ENCODE assay signal across 7 cellular contexts in the genomic region with DNA sequence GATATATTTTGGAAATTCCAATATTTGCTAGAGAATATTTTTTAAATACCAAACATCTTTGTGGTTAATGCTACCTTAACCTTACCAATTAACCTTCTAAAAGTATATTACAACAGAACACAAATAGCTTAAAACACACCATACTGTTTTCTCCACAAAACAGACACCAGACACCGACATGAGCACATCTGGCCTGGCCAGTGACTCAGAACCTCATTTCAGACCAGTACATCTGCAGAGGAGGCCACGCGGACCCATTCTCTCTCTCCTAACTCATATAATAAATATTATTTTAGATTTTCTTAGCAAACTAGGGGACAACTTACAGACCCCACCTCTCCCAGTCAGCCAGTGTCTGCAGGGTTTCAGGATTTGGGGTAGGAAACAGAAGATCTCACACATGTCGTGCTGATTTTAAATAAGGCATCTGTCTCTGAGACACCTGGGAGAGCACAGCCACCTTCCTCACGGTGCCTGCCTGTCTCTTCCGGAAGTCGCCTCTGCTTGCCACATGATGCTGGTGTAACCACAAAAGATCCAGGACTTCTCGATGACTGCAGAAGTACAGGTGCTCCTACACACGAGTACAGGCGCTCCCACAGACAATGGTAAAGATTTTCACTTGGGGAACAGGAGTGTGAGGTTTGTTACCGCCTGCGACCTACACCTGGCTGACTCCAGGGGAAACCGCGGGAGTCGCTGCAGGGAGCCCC. TPM values are rescaled to one million over a fixed set of nuclear protein-coding genes. Genes with fewer than 3 reads are reported as not detected.
DNase-seq lines count a peak whose midpoint lies in the region; ATAC-seq and TF ChIP-seq lines count a peak whose summit lies in the region.

No MANE protein-coding gene starts in this region.

- TF ChIP-seq CTCF in HL-60 (IDR thresholded peaks at IDR 0.05; ENCODE audit: insufficient read depth, low read length), result no peak
- no peak for TF ChIP-seq CTCF in prostate gland (IDR thresholded peaks at IDR 0.05)

- no peaks in the 10 kb centered on the region for H3K27me3 ChIP-seq in HL-60 (ENCODE audit: insufficient read depth, poor library complexity, severe bottlenecking)
- no peaks in the 10 kb centered on the region for H3K27me3 ChIP-seq in H7 (ENCODE audit: control insufficient read depth, insufficient read depth, low read length)
- no peaks in the 10 kb centered on the region for H3K27me3 ChIP-seq in prostate gland (replicated peaks; ENCODE audit: insufficient read depth)

- no peak overlapping the region for H3K4me3 Mint-ChIP-seq in activated naive CD4-positive, alpha-beta T cell treated with anti-CD3 and anti-CD28 coated beads, Interleukin-2, amount 10 ng/mL, durations not matched to agents 7 days and 5 days
- H3K4me3 Mint-ChIP-seq in stimulated activated effector memory CD8-positive, alpha-beta T cell treated with anti-CD3 and anti-CD28 coated beads, Interleukin-12 subunit alpha, Interleukin-12 subunit beta, amount 100 ng/mL, for 72 hours, result no peak overlapping the region

- H3K9me3 ChIP-seq in prostate gland, result no peaks in the 10 kb centered on the region

- CTCF ChIA-PET in activated naive CD4-positive, alpha-beta T cell treated with anti-CD3 and anti-CD28 coated beads, Interleukin-2, amount 10 ng/mL, durations not matched to agents 7 days and 5 days (lab: Charles Lee), result no interaction called here

- intact Hi-C loops in prostate gland (cut with DNase I), result no loop called here

- TF ChIP-seq POLR2A in prostate gland (IDR thresholded peaks at IDR 0.05), result no peak

- H3K4me3 ChIP-seq in HL-60 (replicated peaks; ENCODE audit: insufficient read depth, low read length) (no peak overlapping the region), H7 (ENCODE audit: insufficient read depth, low read depth, low read length) (no peak overlapping the region), prostate gland (no peak overlapping the region)

- DNase-seq in HL-60 (ENCODE audit: low read depth in 1 of 2, low spot score in 1 of 2), result peak; percentile 51 to 83
- peak; percentile 74 for DNase-seq in activated naive CD4-positive, alpha-beta T cell treated with anti-CD3 and anti-CD28 coated beads, Interleukin-2, amount 10 ng/mL, durations not matched to agents 7 days and 5 days
- DNase-seq in stimulated activated effector memory CD8-positive, alpha-beta T cell treated with anti-CD3 and anti-CD28 coated beads, Interleukin-12 subunit alpha, Interleukin-12 subunit beta, amount 100 ng/mL, for 72 hours (ENCODE audit: low spot score in 2 of 2), result no peak
- no peak for DNase-seq in H7
- DNase-seq in prostate gland (ENCODE audit: low spot score), result no peak
- no peak for DNase-seq in GM19238 (ENCODE audit: insufficient read length, low spot score)

- peak; percentile 65 for ATAC-seq in GM19438 (IDR thresholded peaks at IDR 0.05; ENCODE audit: low read depth, unreplicated experiment)
- peak; percentile 59 for ATAC-seq in stimulated activated effector memory CD8-positive, alpha-beta T cell treated with anti-CD3 and anti-CD28 coated beads, Interleukin-12 subunit alpha, Interleukin-12 subunit beta, amount 100 ng/mL, for 72 hours

- no peaks in the 10 kb centered on the region for H3K4me1 ChIP-seq in prostate gland (replicated peaks)

- H3K27ac ChIP-seq in HL-60 (replicated peaks), result peak overlapping the region; percentile 87
- no peak overlapping the region for H3K27ac ChIP-seq in prostate gland

- peaks cover 45% of the 10 kb centered on the region for H3K36me3 Mint-ChIP-seq in activated naive CD4-positive, alpha-beta T cell treated with anti-CD3 and anti-CD28 coated beads, Interleukin-2, amount 10 ng/mL, durations not matched to agents 7 days and 5 days
- peaks cover 81% of the 10 kb centered on the region for H3K36me3 Mint-ChIP-seq in stimulated activated effector memory CD8-positive, alpha-beta T cell treated with anti-CD3 and anti-CD28 coated beads, Interleukin-12 subunit alpha, Interleukin-12 subunit beta, amount 100 ng/mL, for 72 hours

- H3K36me3 ChIP-seq in H7 (replicated peaks; ENCODE audit: control insufficient read depth, insufficient read depth, low read length) (peaks cover 19% of the 10 kb centered on the region), prostate gland (peaks cover 6 to 21% of the 10 kb centered on the region in 2 donors)

- no peaks in the 10 kb centered on the region for H3K27me3 Mint-ChIP-seq in activated naive CD4-positive, alpha-beta T cell treated with anti-CD3 and anti-CD28 coated beads, Interleukin-2, amount 10 ng/mL, durations not matched to agents 7 days and 5 days

- H3K27ac Mint-ChIP-seq in activated naive CD4-positive, alpha-beta T cell treated with anti-CD3 and anti-CD28 coated beads, Interleukin-2, amount 10 ng/mL, durations not matched to agents 7 days and 5 days, result peak overlapping the region; percentile 81
- peak overlapping the region; percentile 64 for H3K27ac Mint-ChIP-seq in stimulated activated effector memory CD8-positive, alpha-beta T cell treated with anti-CD3 and anti-CD28 coated beads, Interleukin-12 subunit alpha, Interleukin-12 subunit beta, amount 100 ng/mL, for 72 hours

- no peaks in the 10 kb centered on the region for H3K9me3 Mint-ChIP-seq in activated naive CD4-positive, alpha-beta T cell treated with anti-CD3 and anti-CD28 coated beads, Interleukin-2, amount 10 ng/mL, durations not matched to agents 7 days and 5 days
- no peaks in the 10 kb centered on the region for H3K9me3 Mint-ChIP-seq in stimulated activated effector memory CD8-positive, alpha-beta T cell treated with anti-CD3 and anti-CD28 coated beads, Interleukin-12 subunit alpha, Interleukin-12 subunit beta, amount 100 ng/mL, for 72 hours

- 89% methylated on average over 15 of the region's 15 CpGs for WGBS in prostate gland

- H3K4me1 Mint-ChIP-seq in activated naive CD4-positive, alpha-beta T cell treated with anti-CD3 and anti-CD28 coated beads, Interleukin-2, amount 10 ng/mL, durations not matched to agents 7 days and 5 days, result peaks cover 60% of the 10 kb centered on the region
- H3K4me1 Mint-ChIP-seq in stimulated activated effector memory CD8-positive, alpha-beta T cell treated with anti-CD3 and anti-CD28 coated beads, Interleukin-12 subunit alpha, Interleukin-12 subunit beta, amount 100 ng/mL, for 72 hours, result peaks cover 24% of the 10 kb centered on the region

RNA-seq across cellular contexts. Expression of gene ANKLE2, which starts 9.7 kb away (rescaled TPM):
- 41.5 and 51.4 TPM in 2 replicates for total RNA-seq in H7 (2014; rRNA removed; shearing (Covaris generic))
- total RNA-seq in prostate gland, result 10 to 100 TPM; 31.1 to 82.4 TPM

RNA-seq across cellular contexts. Expression of gene GOLGA3, which starts 57.4 kb away (rescaled TPM):
- 21.3 and 34.6 TPM in 2 replicates for total RNA-seq in H7 (2014; rRNA removed; shearing (Covaris generic))
- total RNA-seq in prostate gland, result 100 to 1,000 TPM in 1 of 2 donors, 10 to 100 TPM in 1; 99.1 to 109 TPM

Comparison
In these comparisons a context has a peak if more than half of its experiments do, and no peak if none do; other contexts are left out.
1. DNase-seq: peak in HL-60 (2 of 2) and activated naive CD4-positive, alpha-beta T cell treated with anti-CD3 and anti-CD28 coated beads, Interleukin-2, amount 10 ng/mL, durations not matched to agents 7 days and 5 days (single experiment); none in stimulated activated effector memory CD8-positive, alpha-beta T cell treated with anti-CD3 and anti-CD28 coated beads, Interleukin-12 subunit alpha, Interleukin-12 subunit beta, amount 100 ng/mL, for 72 hours (0 of 2), H7 (single experiment), prostate gland (single experiment) and GM19238 (single experiment).